Comparison of ENCODE assay signal across 1 cellular context in the genomic region with DNA sequence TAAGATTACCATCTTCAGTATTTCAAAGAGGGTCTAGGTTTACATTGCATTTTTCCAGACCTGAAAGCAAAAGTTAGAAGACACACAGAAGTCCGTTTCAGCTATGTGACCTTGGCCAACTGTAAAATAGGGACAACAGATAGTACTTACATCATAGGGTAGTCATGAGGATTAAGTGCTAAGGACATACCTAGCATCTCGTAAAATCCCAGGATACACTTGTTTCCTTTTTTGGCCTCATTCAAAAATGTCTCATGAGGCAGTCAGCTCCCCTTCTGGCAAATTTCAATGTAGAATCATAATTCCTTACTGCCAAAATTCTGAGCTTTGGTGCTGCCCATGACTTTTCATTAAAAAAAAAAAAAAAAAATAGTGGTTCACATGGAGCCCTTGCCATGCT.
TF ChIP-seq lines count a peak whose summit lies in the region.

No MANE protein-coding gene starts in this region.

TF ChIP-seq in H1, 55 proteins besides CTCF, POLR2A, EP300 and RAD21 (continued from another document):
- TF ChIP-seq CEBPB (IDR thresholded peaks at IDR 0.05; ENCODE audit: low read depth, low read length) (no peak), NRF1 (IDR thresholded peaks at IDR 0.05; ENCODE audit: low read depth, low read length) (no peak), RXRA (IDR thresholded peaks at IDR 0.05; ENCODE audit: insufficient read depth, low read depth, low read length) (no peak), ASH2L (IDR thresholded peaks at IDR 0.05; ENCODE audit: low read length) (no peak), TEAD4 (IDR thresholded peaks at IDR 0.05; ENCODE audit: low read depth, low read length) (no peak), BCL11A (IDR thresholded peaks at IDR 0.05; ENCODE audit: low read depth in 2 of 2, low read length in 2 of 2) (no peak), BRCA1 (IDR thresholded peaks at IDR 0.05; ENCODE audit: low read depth, low read length) (no peak), EGR1 (IDR thresholded peaks at IDR 0.05; ENCODE audit: borderline replicate concordance, low read depth, low read length) (no peak), KDM5A (IDR thresholded peaks at IDR 0.05; ENCODE audit: low read length) (no peak), GABPA (IDR thresholded peaks at IDR 0.05; ENCODE audit: borderline replicate concordance, insufficient read depth, low read length) (no peak)
- TF ChIP-seq, protein P1, sequence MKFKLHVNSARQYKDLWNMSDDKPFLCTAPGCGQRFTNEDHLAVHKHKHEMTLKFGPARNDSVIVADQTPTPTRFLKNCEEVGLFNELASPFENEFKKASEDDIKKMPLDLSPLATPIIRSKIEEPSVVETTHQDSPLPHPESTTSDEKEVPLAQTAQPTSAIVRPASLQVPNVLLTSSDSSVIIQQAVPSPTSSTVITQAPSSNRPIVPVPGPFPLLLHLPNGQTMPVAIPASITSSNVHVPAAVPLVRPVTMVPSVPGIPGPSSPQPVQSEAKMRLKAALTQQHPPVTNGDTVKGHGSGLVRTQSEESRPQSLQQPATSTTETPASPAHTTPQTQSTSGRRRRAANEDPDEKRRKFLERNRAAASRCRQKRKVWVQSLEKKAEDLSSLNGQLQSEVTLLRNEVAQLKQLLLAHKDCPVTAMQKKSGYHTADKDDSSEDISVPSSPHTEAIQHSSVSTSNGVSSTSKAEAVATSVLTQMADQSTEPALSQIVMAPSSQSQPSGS (IDR thresholded peaks at IDR 0.05; ENCODE audit: low read length) = no peak
- TF ChIP-seq, protein P2, sequence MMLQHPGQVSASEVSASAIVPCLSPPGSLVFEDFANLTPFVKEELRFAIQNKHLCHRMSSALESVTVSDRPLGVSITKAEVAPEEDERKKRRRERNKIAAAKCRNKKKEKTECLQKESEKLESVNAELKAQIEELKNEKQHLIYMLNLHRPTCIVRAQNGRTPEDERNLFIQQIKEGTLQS (IDR thresholded peaks at IDR 0.05; ENCODE audit: insufficient read depth, low read depth, low read length) = no peak
